ENCODE assay signal across 8 cellular contexts in the genomic region with DNA sequence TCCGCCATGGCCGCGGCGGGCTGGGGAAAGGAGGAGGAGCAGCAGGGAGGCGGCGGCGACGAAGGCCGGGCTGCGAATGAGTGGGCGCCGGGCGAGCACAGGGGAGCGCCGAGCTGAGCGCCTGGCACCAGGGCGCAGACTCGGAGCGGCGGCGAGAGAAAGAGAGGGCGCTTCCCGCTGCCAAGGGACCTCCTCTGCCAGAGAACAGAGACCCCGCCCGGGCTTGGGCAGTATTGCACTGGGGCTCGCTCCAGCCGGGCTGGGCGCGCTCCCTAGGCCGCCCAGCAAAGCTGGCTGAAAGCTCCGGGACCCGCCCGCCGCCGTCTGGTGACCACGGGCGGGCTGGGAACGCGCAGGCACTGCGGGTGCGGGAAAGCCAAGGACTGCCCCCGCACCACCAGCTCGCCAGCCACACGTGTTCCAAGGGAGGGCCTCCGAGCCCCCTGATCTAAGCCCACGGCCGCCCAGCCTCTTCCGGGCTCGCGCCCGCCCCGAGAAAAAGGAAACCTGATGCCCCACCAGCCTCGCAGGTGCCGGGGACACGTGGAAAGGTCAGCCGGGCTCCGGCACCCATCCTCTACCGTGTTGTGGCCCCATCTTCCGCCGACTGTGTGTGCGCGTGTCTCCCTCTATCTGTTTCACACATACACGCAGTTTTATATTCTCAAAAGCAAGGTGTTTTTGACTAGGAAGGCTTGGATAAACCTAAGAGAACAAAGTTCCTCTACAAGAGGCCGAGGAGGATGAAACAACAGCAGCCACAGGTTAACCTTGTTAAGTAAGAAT. TPM values are rescaled to one million over a fixed set of nuclear protein-coding genes. Genes with fewer than 3 reads are reported as not detected.
A peak's percentile ranks its signal among the peaks of the same experiment; 100 is the strongest.
DNase-seq lines count a peak whose midpoint lies in the region; ATAC-seq and TF ChIP-seq lines count a peak whose summit lies in the region.

A gene (minus strand): TSS at position 140 of the 786 bp plus-strand sequence. CDS start 132 bp downstream, at position 8.

- no TSS peak for BruUV-seq in Calu3 (replicated peaks; lab: Mats Ljungman, UMichigan)

- H3K27me3 Mint-ChIP-seq in Calu3 (ENCODE audit: unreplicated experiment) (no peaks in the 10 kb centered on the region), mesothelial cell of epicardium (ENCODE audit: low read depth) (no peaks in the 10 kb centered on the region)
- no peaks in the 10 kb centered on the region for H3K27me3 Mint-ChIP-seq in activated CD8-positive, alpha-beta memory T cell treated with anti-CD3 and anti-CD28 coated beads, Interleukin-2, amount 10 ng/mL, durations not matched to agents 7 days and 5 days

- H3K9ac ChIP-seq in endocrine pancreas (ENCODE audit: control insufficient read depth, insufficient read depth, low read length), result peak within 1 kb of the TSS; percentile 98

- peak; percentile 83 for ATAC-seq in GM21381 (IDR thresholded peaks at IDR 0.05; ENCODE audit: unreplicated experiment)
- ATAC-seq in activated CD8-positive, alpha-beta memory T cell treated with anti-CD3 and anti-CD28 coated beads, Interleukin-2, amount 10 ng/mL, durations not matched to agents 7 days and 5 days, result peak; percentile 86

- intact Hi-C loops in Calu3 (cut with micrococcal nuclease; ENCODE audit: unreplicated experiment), result loop anchor here (1.0 to 2.0 kb wide), 4 partner anchors 41 to 126 kb away; no protein-coding TSS in a partner anchor

- no peaks in the 10 kb centered on the region for H3K36me3 ChIP-seq in endocrine pancreas (ENCODE audit: control insufficient read depth, insufficient read depth, low read length)

- H3K4me3 Mint-ChIP-seq in Calu3 (ENCODE audit: low read depth, unreplicated experiment) (peak within 1 kb of the TSS; percentile 97), mesothelial cell of epicardium (peak within 1 kb of the TSS; percentile 91)
- peak within 1 kb of the TSS; percentile 91 for H3K4me3 Mint-ChIP-seq in activated CD8-positive, alpha-beta memory T cell treated with anti-CD3 and anti-CD28 coated beads, Interleukin-2, amount 10 ng/mL, durations not matched to agents 7 days and 5 days

- DNase-seq in Calu3, result peak; percentile 97
- peak in 74 of 76 experiments; percentile 60 to 95 (median 88) for DNase-seq in HUDEP-2 (lab: John Stamatoyannopoulos, UW; ENCODE audit: unreplicated experiment in 76 of 76)
- DNase-seq in NOMO-1 treated with dmso at 0.1 percent for 144 hours (lab: John Stamatoyannopoulos, UW; ENCODE audit: unreplicated experiment), result peak; percentile 88
- peak; percentile 94 for DNase-seq in activated CD8-positive, alpha-beta memory T cell treated with anti-CD3 and anti-CD28 coated beads, Interleukin-2, amount 10 ng/mL, durations not matched to agents 7 days and 5 days
- DNase-seq in mesothelial cell of epicardium (ENCODE audit: low spot score in 2 of 2, unreplicated experiment in 2 of 2), result peak; percentile 87 to 91
- peak; percentile 89 to 93 for DNase-seq in stimulated activated CD8-positive, alpha-beta memory T cell treated with anti-CD3 and anti-CD28 coated beads, Interleukin-15, amount 100 ng/mL, for 48 hours (ENCODE audit: low read depth in 2 of 2)

- H3K9me3 Mint-ChIP-seq in Calu3 (ENCODE audit: low read depth, unreplicated experiment), result no peaks in the 10 kb centered on the region
- no peaks in the 10 kb centered on the region for H3K9me3 Mint-ChIP-seq in activated CD8-positive, alpha-beta memory T cell treated with anti-CD3 and anti-CD28 coated beads, Interleukin-2, amount 10 ng/mL, durations not matched to agents 7 days and 5 days (ENCODE audit: low read depth)
- H3K9me3 Mint-ChIP-seq in mesothelial cell of epicardium, result no peaks in the 10 kb centered on the region

- peaks cover 17% of the 10 kb centered on the region for H3K4me1 ChIP-seq in endocrine pancreas (ENCODE audit: control insufficient read depth, insufficient read depth, low read length)

- CTCF ChIA-PET in Calu3 (lab: Charles Lee), result interaction anchor here (0.8 to 2.2 kb wide), 10 partner anchors 40 to 104 kb away, joined by 3 to 22 read pairs (median 5); no protein-coding TSS in a partner anchor
- CTCF ChIA-PET in activated CD8-positive, alpha-beta memory T cell treated with anti-CD3 and anti-CD28 coated beads, Interleukin-2, amount 10 ng/mL, durations not matched to agents 7 days and 5 days (lab: Charles Lee), result interaction anchor here (0.7 to 6.2 kb wide), 21 partner anchors 9 to 281 kb away, joined by 3 to 78 read pairs (median 4); no protein-coding TSS in a partner anchor

- TF ChIP-seq CTCF in Calu3 (IDR thresholded peaks at IDR 0.05; ENCODE audit: unreplicated experiment) (peak; percentile 88), mesothelial cell of epicardium (IDR thresholded peaks at IDR 0.05; ENCODE audit: unreplicated experiment) (peak; percentile 67)

- H3K4me3 ChIP-seq in endocrine pancreas (ENCODE audit: control insufficient read depth, insufficient read depth, low read length), result peak within 1 kb of the TSS; percentile 95

- no peaks in the 10 kb centered on the region for H3K27me3 ChIP-seq in endocrine pancreas (ENCODE audit: control insufficient read depth, insufficient read depth, low read length)

- H3K9me3 ChIP-seq in endocrine pancreas (ENCODE audit: control insufficient read depth, low read length), result no peaks in the 10 kb centered on the region

- peaks cover 58% of the 10 kb centered on the region for H3K4me1 Mint-ChIP-seq in Calu3 (ENCODE audit: low read depth, unreplicated experiment)
- H3K4me1 Mint-ChIP-seq in activated CD8-positive, alpha-beta memory T cell treated with anti-CD3 and anti-CD28 coated beads, Interleukin-2, amount 10 ng/mL, durations not matched to agents 7 days and 5 days, result peaks cover 51% of the 10 kb centered on the region
- peaks cover 73% of the 10 kb centered on the region for H3K4me1 Mint-ChIP-seq in mesothelial cell of epicardium

- H3K36me3 Mint-ChIP-seq in Calu3 (ENCODE audit: insufficient read depth, unreplicated experiment) (peaks cover 48% of the 10 kb centered on the region), mesothelial cell of epicardium (no peaks in the 10 kb centered on the region)
- H3K36me3 Mint-ChIP-seq in activated CD8-positive, alpha-beta memory T cell treated with anti-CD3 and anti-CD28 coated beads, Interleukin-2, amount 10 ng/mL, durations not matched to agents 7 days and 5 days, result peaks cover 14% of the 10 kb centered on the region

- H3K27ac Mint-ChIP-seq in Calu3 (ENCODE audit: unreplicated experiment) (peak within 1 kb of the TSS; percentile 89), mesothelial cell of epicardium (peak within 1 kb of the TSS; percentile 98)
- H3K27ac Mint-ChIP-seq in activated CD8-positive, alpha-beta memory T cell treated with anti-CD3 and anti-CD28 coated beads, Interleukin-2, amount 10 ng/mL, durations not matched to agents 7 days and 5 days, result peak within 1 kb of the TSS; percentile 90

RNA-seq across cellular contexts. Expression of the gene that starts here (rescaled TPM):
- total RNA-seq in Calu3 (2022) (111 and 115 TPM in 2 replicates), mesothelial cell of epicardium (49.3 to 51.4 TPM (median 50.5 TPM) in 3 replicates)
- total RNA-seq in activated CD8-positive, alpha-beta memory T cell treated with anti-CD3 and anti-CD28 coated beads, Interleukin-2, amount 10 ng/mL, durations not matched to agents 7 days and 5 days, result 10 to 100 TPM; 16.8 to 34.4 TPM

Comparison
In these comparisons a context has a peak if more than half of its experiments do, and no peak if none do; other contexts are left out.
1. Peak in every context shown above with its lines: DNase-seq, ATAC-seq and H3K4me3 ChIP-seq.